ENCODE assay signal across 24 cellular contexts in the genomic region with DNA sequence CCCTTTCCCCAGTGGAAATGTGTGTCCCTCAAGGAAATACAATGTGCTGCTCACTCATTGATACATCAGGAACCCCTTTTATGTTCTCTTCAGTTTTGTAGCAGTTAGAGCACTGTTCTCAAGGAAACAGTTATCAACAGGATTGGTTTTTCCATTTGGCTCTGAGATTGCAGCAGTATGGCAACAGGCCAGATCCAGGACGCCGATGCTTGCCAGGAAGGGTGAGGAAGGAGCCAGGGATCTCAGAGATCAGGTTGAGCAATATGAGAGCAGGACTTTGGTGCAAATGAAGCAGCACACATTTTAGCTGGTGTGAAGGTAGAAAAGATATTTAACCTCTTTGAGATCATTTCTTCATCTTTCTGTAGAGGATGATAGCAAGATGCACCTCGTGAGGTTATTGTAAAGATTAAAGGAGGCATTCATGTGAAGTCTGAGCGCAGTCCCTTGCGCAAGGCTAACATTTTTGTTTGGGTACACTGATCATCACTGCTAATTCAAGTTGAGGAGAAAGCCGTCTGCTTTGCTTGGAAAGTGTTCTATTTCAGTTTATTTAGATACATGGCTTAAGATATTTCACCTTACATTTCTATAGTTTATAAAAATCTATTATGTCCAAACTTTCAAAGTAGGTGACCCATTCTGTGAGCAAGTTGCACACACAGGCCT.
DNase-seq lines count a peak whose midpoint lies in the region; ATAC-seq and TF ChIP-seq lines count a peak whose summit lies in the region.
"Had no signal": no experiment of that assay in that cellular context is flagged by ENCODE, and none has a peak within 500 bp of the region (broad histone marks: within the 10 kb centered on the region; RNA-seq: fewer than 3 reads in every experiment).

No MANE protein-coding gene starts in this region.

- TF ChIP-seq CTCF in retinal pigment epithelial cell (conservative IDR thresholded peaks at IDR 0.05; ENCODE audit: low read depth, low read length), result no peak

- intact Hi-C loops in left ventricle myocardium superior (cut with micrococcal nuclease), result no loop called here

- in situ Hi-C loops in G401 (cut with HindIII; ENCODE audit: low sequenced_read_pairs), result no loop called here

- no peak overlapping the region for H3K4me3 ChIP-seq in retinal pigment epithelial cell (ENCODE audit: low read length)
- H3K4me3 ChIP-seq: colonic mucosa, esophagus squamous epithelium, gastrocnemius medialis, suprapubic skin had no signal

- ATAC-seq in left ventricle myocardium superior, result peak; percentile 61
- ATAC-seq: gastrocnemius medialis; naive thymus-derived CD4-positive, alpha-beta T cell; WTC11 had no signal

- DNase-seq in G401 (ENCODE audit: low spot score) (peak; percentile 64), NCI-H446 treated with DMSO at 0.1 percent for 48 hours (lab: John Stamatoyannopoulos, UW) (peak; percentile 69), left ventricle myocardium superior (peak; percentile 41), retinal pigment epithelial cell (ENCODE audit: low read depth) (peak; percentile 21), amygdala (lab: John Stamatoyannopoulos, UW) (no peak), GM03348 (ENCODE audit: low spot score) (no peak)
- no peak for DNase-seq in stimulated activated CD4-positive, alpha-beta T cell treated with anti-CD3 and anti-CD28 coated beads, Interleukin-2, amount 100 ng/mL, for 48 hours
- no peak for DNase-seq in activated CD4-positive, alpha-beta T cell treated with anti-CD3 and anti-CD28 coated beads for 48 hours
- DNase-seq: activated CD4-positive, alpha-beta T cell treated with anti-CD3 and anti-CD28 coated beads, Interleukin-2, amount 50 U/mL, for 48 hours; activated CD8-positive, alpha-beta memory T cell treated with anti-CD3 and anti-CD28 coated beads, Interleukin-2, amount 50 U/mL, for 48 hours; activated naive CD8-positive, alpha-beta T cell treated with anti-CD3 and anti-CD28 coated beads for 36 hours; CD4-positive, CD25-positive, alpha-beta regulatory T cell; colonic mucosa; DMS153; endodermal cell; esophagus squamous epithelium; HFFc6; mesenchymal stem cell; naive thymus-derived CD4-positive, alpha-beta T cell; NCI-H2107; NCI-H526 had no signal

Comparison
In these comparisons a context has a peak if more than half of its experiments do, and no peak if none do; other contexts are left out.
1. DNase-seq: peak in G401 (single experiment), NCI-H446 treated with DMSO at 0.1 percent for 48 hours (single experiment), left ventricle myocardium superior (single experiment) and retinal pigment epithelial cell (single experiment); none in stimulated activated CD4-positive, alpha-beta T cell treated with anti-CD3 and anti-CD28 coated beads, Interleukin-2, amount 100 ng/mL, for 48 hours (0 of 2), activated CD4-positive, alpha-beta T cell treated with anti-CD3 and anti-CD28 coated beads for 48 hours (single experiment), amygdala (0 of 56) and GM03348 (single experiment).